Comparison of ENCODE assay signal across 8 cellular contexts in genomic region chr17:64129515-64129764, GRCh38. TPM values are rescaled to one million over a fixed set of nuclear protein-coding genes. Genes with fewer than 3 reads are reported as not detected.
DNase-seq lines count a peak whose midpoint lies in the region; ATAC-seq and TF ChIP-seq lines count a peak whose summit lies in the region.

No MANE protein-coding gene starts in this region.

- ATAC-seq in HG03521 (IDR thresholded peaks at IDR 0.05; ENCODE audit: unreplicated experiment) (peak; percentile 9), naive B cell (ENCODE audit: low read depth in 2 of 2) (no peak)

- H3K27ac Mint-ChIP-seq in Calu3 (ENCODE audit: unreplicated experiment), result no peak overlapping the region
- H3K27ac Mint-ChIP-seq in naive B cell, result peak overlapping the region in 1 of 6 donors; percentile 69

- H3K4me1 Mint-ChIP-seq in Calu3 (ENCODE audit: low read depth, unreplicated experiment) (no peaks in the 10 kb centered on the region), naive B cell (peaks cover 12 to 16% (median 16%) of the 10 kb centered on the region in 3 donors)

- TF ChIP-seq CTCF in Calu3 (IDR thresholded peaks at IDR 0.05; ENCODE audit: unreplicated experiment), result no peak

- intact Hi-C loops in Calu3 (cut with micrococcal nuclease; ENCODE audit: unreplicated experiment), result no loop called here

- BruUV-seq in Calu3 (replicated peaks; lab: Mats Ljungman, UMichigan), result no TSS peak

- H3K27me3 Mint-ChIP-seq in Calu3 (ENCODE audit: unreplicated experiment) (no peaks in the 10 kb centered on the region), naive B cell (peaks cover 0 to 5% (median 0%) of the 10 kb centered on the region in 3 donors)

- no peaks in the 10 kb centered on the region for H3K9me3 Mint-ChIP-seq in Calu3 (ENCODE audit: low read depth, unreplicated experiment)
- no peaks in the 10 kb centered on the region for H3K9me3 Mint-ChIP-seq in naive B cell

- H3K27ac ChIP-seq in caudate nucleus (ENCODE audit: low read depth, low read length), result peak overlapping the region; percentile 54

- CTCF ChIA-PET in Calu3 (lab: Charles Lee), result interaction anchor here (0.7 to 2.6 kb wide), 4 partner anchors 47 to 210 kb away, joined by 3 to 11 read pairs (median 5); no protein-coding TSS in a partner anchor

- DNase-seq in Calu3 (no peak), caudate nucleus (lab: John Stamatoyannopoulos, UW) (peak in 2 of 61 donors; percentile 32 to 36), naive B cell (no peak), NCI-H526 (lab: John Stamatoyannopoulos, UW) (no peak), GM19240 (ENCODE audit: insufficient read length, low spot score) (no peak), NCI-H1105 treated with DMSO at 0.1 percent for 48 hours (lab: John Stamatoyannopoulos, UW) (no peak)
- DNase-seq in stimulated activated CD4-positive, alpha-beta T cell treated with anti-CD3 and anti-CD28 coated beads, Interleukin-15, amount 100 ng/mL, for 24 hours, result no peak

- H3K4me3 Mint-ChIP-seq in Calu3 (ENCODE audit: low read depth, unreplicated experiment) (peak overlapping the region; percentile 82), naive B cell (peak overlapping the region; percentile 62 to 95 (median 85))

- H3K36me3 Mint-ChIP-seq in Calu3 (ENCODE audit: insufficient read depth, unreplicated experiment) (peaks cover 18% of the 10 kb centered on the region), naive B cell (peaks cover 0 to 2% of the 10 kb centered on the region in 2 donors)

RNA-seq across cellular contexts. Expression of gene ERN1, which starts 0.5 kb away (rescaled TPM):
- 16.5 and 17.3 TPM in 2 replicates for total RNA-seq in Calu3 (2022)
- 1 to 10 TPM; 2.2 to 5.1 (median 4.2) TPM for polyA plus RNA-seq in naive B cell (ENCODE audit: low read depth in 6 of 6)
